ENCODE assay signal across 8 cellular contexts in the genomic region with DNA sequence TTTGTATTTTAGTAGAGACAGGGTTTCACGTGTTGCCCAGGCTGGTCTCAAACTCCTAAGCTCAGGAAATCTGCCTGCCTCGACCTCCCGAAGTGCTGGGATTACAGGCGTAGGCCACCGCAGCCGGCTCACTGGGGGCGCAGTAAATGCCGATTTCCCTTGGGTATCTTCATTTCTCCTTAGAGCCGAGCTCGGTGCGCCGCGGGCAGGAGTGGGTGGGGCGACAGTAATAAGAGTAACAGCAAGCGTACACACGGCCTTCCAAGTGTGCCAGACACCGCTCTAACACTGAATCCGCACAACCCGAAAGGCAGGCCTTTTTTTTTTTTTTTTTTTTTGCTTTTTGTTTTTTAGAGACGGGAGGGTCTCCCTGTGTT. TPM values are rescaled to one million over a fixed set of nuclear protein-coding genes. Genes with fewer than 3 reads are reported as not detected.
A peak's percentile ranks its signal among the peaks of the same experiment; 100 is the strongest.
DNase-seq lines count a peak whose midpoint lies in the region; ATAC-seq and TF ChIP-seq lines count a peak whose summit lies in the region.

No MANE protein-coding gene starts in this region.

- H3K79me2 ChIP-seq in PC-9 (ENCODE audit: low read depth): peaks cover 53% of the 10 kb centered on the region

- intact Hi-C loops in PC-9 (cut with micrococcal nuclease; ENCODE audit: unreplicated experiment): loop anchor here (2.0 to 5.0 kb wide), 4 partner anchors 301 to 1173 kb away; a partner anchor contains a TSS

- H3K4me3 Mint-ChIP-seq in glutamatergic neuron (ENCODE audit: unreplicated experiment): peak overlapping the region; percentile 98

- H3K4me1 Mint-ChIP-seq in glutamatergic neuron (ENCODE audit: low read depth, unreplicated experiment): peaks cover 10% of the 10 kb centered on the region

- H3F3A ChIP-seq in PC-9 (ENCODE audit: insufficient read depth, low read depth): peaks cover 48% of the 10 kb centered on the region

- H3K27ac ChIP-seq in PC-9 (peak overlapping the region; percentile 87), rectal smooth muscle tissue (ENCODE audit: low read depth, low read length) (peak overlapping the region; percentile 92)

- H3K9me3 Mint-ChIP-seq in glutamatergic neuron (ENCODE audit: unreplicated experiment): peaks cover 6% of the 10 kb centered on the region

- H3K36me3 Mint-ChIP-seq in glutamatergic neuron (ENCODE audit: unreplicated experiment): no peaks in the 10 kb centered on the region

- POLR2A ChIA-PET in PC-9 (lab: Charles Lee; ENCODE audit: unreplicated experiment): interaction anchor here (0.7 to 1.0 kb wide), 3 partner anchors 23 to 188 kb away, joined by 12 to 49 read pairs (median 32); a partner anchor contains a TSS

- peak overlapping the region; percentile 91 for H2AFZ ChIP-seq in PC-9

- H3K4me3 ChIP-seq in PC-9: peak overlapping the region; percentile 79
- peak overlapping the region; percentile 97 for H3K4me3 ChIP-seq in rectal smooth muscle tissue (ENCODE audit: low read length)

- no peaks in the 10 kb centered on the region for H3K9me3 ChIP-seq in PC-9 (ENCODE audit: insufficient read depth, low read depth)

- peak overlapping the region; percentile 97 for H3K27ac Mint-ChIP-seq in glutamatergic neuron (ENCODE audit: unreplicated experiment)

- H3K36me3 ChIP-seq in PC-9 (ENCODE audit: low read depth): peaks cover 11% of the 10 kb centered on the region
- H3K36me3 ChIP-seq in rectal smooth muscle tissue (ENCODE audit: control insufficient read depth, insufficient read depth, low read length): peaks cover 4% of the 10 kb centered on the region

- peak overlapping the region; percentile 78 for H3K9ac ChIP-seq in rectal smooth muscle tissue (ENCODE audit: low read length)

- H4K20me1 ChIP-seq in PC-9 (ENCODE audit: insufficient read depth): no peaks in the 10 kb centered on the region

- TF ChIP-seq CTCF in PC-9 (conservative IDR thresholded peaks at IDR 0.05): no peak
- TF ChIP-seq CTCF in glutamatergic neuron (IDR thresholded peaks at IDR 0.05; ENCODE audit: partially characterized antibody, unreplicated experiment): no peak

- H3K4me1 ChIP-seq in PC-9 (replicated peaks; ENCODE audit: insufficient read depth) (peaks cover 14% of the 10 kb centered on the region), rectal smooth muscle tissue (ENCODE audit: control insufficient read depth, insufficient read depth, low read length) (peaks cover 9% of the 10 kb centered on the region)

- peaks cover 5% of the 10 kb centered on the region for H3K27me3 Mint-ChIP-seq in glutamatergic neuron (ENCODE audit: unreplicated experiment)

- CTCF ChIA-PET in PC-9 (lab: Charles Lee): interaction anchor here (0.6 to 1.3 kb wide), 3 partner anchors 37 to 416 kb away, joined by 3 to 6 read pairs (median 5); no protein-coding TSS in a partner anchor

- peak overlapping the region; percentile 87 for H3K4me2 ChIP-seq in PC-9

- ATAC-seq in GM18511 (IDR thresholded peaks at IDR 0.05; ENCODE audit: unreplicated experiment): peak; percentile 45
- ATAC-seq in HG02973 (IDR thresholded peaks at IDR 0.05; ENCODE audit: unreplicated experiment): peak; percentile 17

- H3K9me2 ChIP-seq in PC-9 (ENCODE audit: insufficient read depth): no peaks in the 10 kb centered on the region

- H3K27me3 ChIP-seq in PC-9 (ENCODE audit: insufficient read depth, low read depth): no peaks in the 10 kb centered on the region
- H3K27me3 ChIP-seq in rectal smooth muscle tissue (ENCODE audit: control insufficient read depth, insufficient read depth, low read length): no peaks in the 10 kb centered on the region

- DNase-seq in PC-9 (peak in 1 of 2 experiments; percentile 31), glutamatergic neuron (peak; percentile 54), kidney glomerular epithelial cell (lab: John Stamatoyannopoulos, UW) (no peak), NCI-H774 (lab: John Stamatoyannopoulos, UW) (no peak)
- DNase-seq in activated effector memory CD4-positive, alpha-beta T cell treated with anti-CD3 and anti-CD28 coated beads, Interleukin-2, amount 50 U/mL, for 16 hours: peak; percentile 87

- BruUV-seq in PC-9 (replicated peaks; lab: Mats Ljungman, UMichigan): TSS peak; percentile 93

RNA-seq across cellular contexts. Expression of a gene that starts 0.5 kb away (rescaled TPM):
- 56.2 and 66.2 TPM in 2 replicates for total RNA-seq in PC-9 (2021)
- 62.3 TPM for total RNA-seq in glutamatergic neuron (ENCODE audit: unreplicated experiment)

RNA-seq across cellular contexts. Expression of a gene that starts 24.6 kb away (rescaled TPM):
- total RNA-seq in PC-9 (2021) (90.4 and 99.4 TPM in 2 replicates), glutamatergic neuron (ENCODE audit: unreplicated experiment) (105 TPM)

Comparison
In these comparisons a context has a peak if more than half of its experiments do, and no peak if none do; other contexts are left out.
1. DNase-seq: peak in activated effector memory CD4-positive, alpha-beta T cell treated with anti-CD3 and anti-CD28 coated beads, Interleukin-2, amount 50 U/mL, for 16 hours (single experiment) and glutamatergic neuron (single experiment); none in kidney glomerular epithelial cell (single experiment) and NCI-H774 (single experiment).